19 cellular contexts compared by ENCODE assay signal in genomic region chrX:123084797-123085196, GRCh38.
DNase-seq lines count a peak whose midpoint lies in the region; ATAC-seq and TF ChIP-seq lines count a peak whose summit lies in the region.
"Had no signal": no experiment of that assay in that cellular context is flagged by ENCODE, and none has a peak within 500 bp of the region (broad histone marks: within the 10 kb centered on the region; RNA-seq: fewer than 3 reads in every experiment).

No MANE protein-coding gene starts in this region.

- 79 to 88% (median 85%) methylated on average over 2 of the region's 2 CpGs for WGBS in spleen, 5 donors

- ATAC-seq in GM21737 (IDR thresholded peaks at IDR 0.05; ENCODE audit: unreplicated experiment) (no peak), GM19328 (IDR thresholded peaks at IDR 0.05; ENCODE audit: unreplicated experiment) (no peak)
- ATAC-seq: pancreas had no signal

- TF ChIP-seq POLR2A in spleen (IDR thresholded peaks at IDR 0.05), result no peak

- H3K27ac ChIP-seq in subcutaneous abdominal adipose tissue (ENCODE audit: low read depth, low read length) (peak overlapping the region; percentile 68), spleen (no peak overlapping the region)
- H3K27ac ChIP-seq: dorsolateral prefrontal cortex, esophagus squamous epithelium, pancreas, SJSA1, tibial artery had no signal

- intact Hi-C loops in spleen (cut with DNase I; ENCODE audit: low total_unique reads), result no loop called here

- peaks cover 0 to 3% (median 0%) of the 10 kb centered on the region in 5 donors for H3K9me3 ChIP-seq in subcutaneous abdominal adipose tissue (ENCODE audit: control insufficient read depth in 5 of 5, low read length in 5 of 5)
- H3K9me3 ChIP-seq in spleen, result no peaks in the 10 kb centered on the region
- H3K9me3 ChIP-seq: esophagus squamous epithelium, pancreas, SJSA1, tibial artery had no signal

- peaks cover 0 to 24% (median 4%) of the 10 kb centered on the region in 5 donors for H3K4me1 ChIP-seq in subcutaneous abdominal adipose tissue (ENCODE audit: control insufficient read depth in 5 of 5, insufficient read depth in 5 of 5, low read length in 5 of 5)
- H3K4me1 ChIP-seq in spleen, result no peaks in the 10 kb centered on the region
- H3K4me1 ChIP-seq: esophagus squamous epithelium, pancreas, SJSA1, tibial artery had no signal

- DNase-seq in HS-5 (ENCODE audit: low read depth) (peak; percentile 44), astrocyte of the spinal cord (ENCODE audit: low read depth, low spot score) (peak; percentile 70), iris pigment epithelial cell (ENCODE audit: low read depth) (peak; percentile 38), spleen (no peak)
- DNase-seq: activated CD8-positive, alpha-beta memory T cell treated with anti-CD3 and anti-CD28 coated beads, Interleukin-2, amount 50 U/mL, for 48 hours; activated naive CD4-positive, alpha-beta T cell treated with anti-CD3 and anti-CD28 coated beads for 36 hours; CD4-positive, CD25-positive, alpha-beta regulatory T cell; DMS79; dorsolateral prefrontal cortex; esophagus squamous epithelium; NCI-H1436 treated with DMSO at 0.1 percent for 48 hours; NCI-H345; pancreas; small intestine; tibial artery had no signal

- TF ChIP-seq CTCF in astrocyte of the spinal cord (IDR thresholded peaks at IDR 0.05; ENCODE audit: low read depth, low read length) (no peak), spleen (IDR thresholded peaks at IDR 0.05 in 8 of 11, conservative IDR thresholded peaks at IDR 0.05 in 3 of 11) (no peak)

- H3K4me3 ChIP-seq in astrocyte of the spinal cord (ENCODE audit: low read depth, low read length), result no peak overlapping the region
- no peak overlapping the region for H3K4me3 ChIP-seq in subcutaneous abdominal adipose tissue (ENCODE audit: low read depth in 1 of 5, low read length in 5 of 5)
- no peak overlapping the region for H3K4me3 ChIP-seq in spleen
- H3K4me3 ChIP-seq: dorsolateral prefrontal cortex, esophagus squamous epithelium, pancreas, SJSA1, tibial artery had no signal

- H3K36me3 ChIP-seq in subcutaneous abdominal adipose tissue (ENCODE audit: control insufficient read depth in 5 of 5, insufficient read depth in 5 of 5, low read length in 5 of 5), result no peaks in the 10 kb centered on the region
- no peaks in the 10 kb centered on the region for H3K36me3 ChIP-seq in spleen
- H3K36me3 ChIP-seq: esophagus squamous epithelium, pancreas, SJSA1, tibial artery had no signal

- H3K9ac ChIP-seq in subcutaneous abdominal adipose tissue (ENCODE audit: low read length in 5 of 5), result no peak overlapping the region

- in situ Hi-C loops in astrocyte of the spinal cord (cut with HindIII; ENCODE audit: low sequenced_read_pairs), result no loop called here

- H3K27me3 ChIP-seq in subcutaneous abdominal adipose tissue (ENCODE audit: control insufficient read depth in 5 of 5, insufficient read depth in 4 of 5, low read length in 5 of 5) (no peaks in the 10 kb centered on the region), spleen (replicated peaks in 1 of 7) (no peaks in the 10 kb centered on the region)
- H3K27me3 ChIP-seq: esophagus squamous epithelium, SJSA1, tibial artery had no signal
